8 cellular contexts compared by ENCODE assay signal in the genomic region with DNA sequence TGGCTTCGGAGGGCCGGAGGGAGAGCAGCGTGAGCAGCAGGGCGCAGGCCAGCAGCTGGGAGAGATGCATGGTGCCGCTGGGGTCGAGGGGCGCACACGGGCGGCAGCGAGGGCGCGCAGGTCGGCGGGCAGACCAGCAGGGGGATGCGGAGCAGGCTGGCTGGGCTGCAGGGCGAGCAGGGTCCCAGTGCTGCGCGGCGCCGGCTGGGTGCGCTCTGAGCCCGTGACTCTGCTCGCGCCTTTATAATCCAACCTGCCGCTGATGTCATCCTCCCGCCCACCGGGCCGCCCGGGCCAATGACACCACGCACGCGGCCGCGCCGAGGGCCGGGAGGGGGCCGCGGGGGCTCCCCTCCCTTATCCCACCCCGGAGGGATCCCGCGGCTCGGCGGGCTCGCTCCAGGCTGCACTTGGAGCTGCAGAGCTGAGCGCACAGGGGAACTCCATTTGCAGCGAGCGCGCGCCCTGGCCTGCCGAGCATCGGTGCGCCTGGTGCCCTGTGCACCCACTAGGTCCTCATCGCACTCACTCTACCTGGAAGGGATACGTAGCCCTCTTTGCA. TPM values are rescaled to one million over a fixed set of nuclear protein-coding genes. Genes with fewer than 3 reads are reported as not detected.
DNase-seq lines count a peak whose midpoint lies in the region; ATAC-seq and TF ChIP-seq lines count a peak whose summit lies in the region.

A gene with protein sequence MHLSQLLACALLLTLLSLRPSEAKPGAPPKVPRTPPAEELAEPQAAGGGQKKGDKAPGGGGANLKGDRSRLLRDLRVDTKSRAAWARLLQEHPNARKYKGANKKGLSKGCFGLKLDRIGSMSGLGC (minus strand): TSS at position 217 of the 562 bp plus-strand sequence. CDS start 147 bp downstream, at position 70.

- peak within 1 kb of the TSS; percentile 97 for H3K4me2 ChIP-seq in SK-N-SH

- WGBS in SK-N-SH (ENCODE audit: low lambda C conversion rate): 0% methylated on average over 2 of the region's 54 CpGs

- H3K36me3 ChIP-seq in SK-N-SH (replicated peaks in 1 of 2; ENCODE audit: control insufficient read depth in 1 of 2, insufficient read depth in 2 of 2, low read length in 1 of 2): no peaks in the 10 kb centered on the region

- H2AFZ ChIP-seq in SK-N-SH (ENCODE audit: low read depth): peak within 1 kb of the TSS; percentile 81; the same call in 1 of the 2 replicates

- no peak for TF ChIP-seq EP300 in SK-N-SH (IDR thresholded peaks at IDR 0.05; ENCODE audit: borderline replicate concordance in 1 of 2, low read depth in 1 of 2, low read length in 1 of 2)

- TF ChIP-seq CTCF in AG10803 (conservative IDR thresholded peaks at IDR 0.05; ENCODE audit: low read length) (no peak), SK-N-SH (IDR thresholded peaks at IDR 0.05) (peak; percentile 44)

- H3K27ac ChIP-seq in SK-N-SH (ENCODE audit: low read depth in 2 of 2, low read length in 1 of 2): no peak within 1 kb of the TSS

- CTCF ChIA-PET in SK-N-SH (lab: Yijun Ruan, JAX): interaction anchor here (0.7 to 14.3 kb wide), 58 partner anchors 8 to 613 kb away, joined by 3 to 214 read pairs (median 5); no protein-coding TSS in a partner anchor

- H3K79me2 ChIP-seq in SK-N-SH (ENCODE audit: insufficient read depth): no peaks in the 10 kb centered on the region

- peak; percentile 29 for DNase-seq in AG10803 (ENCODE audit: low read depth)
- DNase-seq in M059J (ENCODE audit: low read depth): peak; percentile 39
- DNase-seq in SK-N-SH: peak; percentile 93
- DNase-seq in amygdala (lab: John Stamatoyannopoulos, UW): peak in 38 of 56 donors; percentile 17 to 78 (median 44)
- peak in 42 of 51 donors; percentile 3 to 76 (median 37) for DNase-seq in hypothalamus (lab: John Stamatoyannopoulos, UW)
- no peak for DNase-seq in skeletal muscle cell (ENCODE audit: low read depth)
- no peak for DNase-seq in NCI-H187 treated with DMSO at 0.1 percent for 48 hours (lab: John Stamatoyannopoulos, UW)

- no peaks in the 10 kb centered on the region for H3K9me3 ChIP-seq in SK-N-SH

- no peaks in the 10 kb centered on the region for H3K9me2 ChIP-seq in SK-N-SH

- peaks cover 0 to 20% of the 10 kb centered on the region in 2 experiments; a peak in 1 of 4 replicates for H3K4me1 ChIP-seq in SK-N-SH (ENCODE audit: control insufficient read depth in 1 of 2, insufficient read depth in 2 of 2, low read depth in 1 of 2, low read length in 1 of 2)

- peak; percentile 63 for TF ChIP-seq RAD21 in SK-N-SH (IDR thresholded peaks at IDR 0.05; ENCODE audit: low read length)

- H3F3A ChIP-seq in SK-N-SH (replicated peaks; ENCODE audit: insufficient read depth): no peaks in the 10 kb centered on the region

- no peak within 1 kb of the TSS for H3K9ac ChIP-seq in SK-N-SH

- peaks cover 41% of the 10 kb centered on the region for H3K27me3 ChIP-seq in SK-N-SH (ENCODE audit: insufficient read depth)

- H4K20me1 ChIP-seq in SK-N-SH (ENCODE audit: insufficient read depth): no peaks in the 10 kb centered on the region

- ATAC-seq in GM19438 (IDR thresholded peaks at IDR 0.05; ENCODE audit: low read depth, unreplicated experiment): peak; percentile 60

- H3K4me3 ChIP-seq in AG10803 (ENCODE audit: low read length) (peak within 1 kb of the TSS; percentile 44), SK-N-SH (ENCODE audit: low read depth in 2 of 2, low read length in 1 of 2) (peak within 1 kb of the TSS; percentile 45 to 62), skeletal muscle cell (ENCODE audit: low read depth, low read length) (peak within 1 kb of the TSS; percentile 41)

- POLR2A ChIA-PET in SK-N-SH (lab: Yijun Ruan, JAX): no interaction called here

TF ChIP-seq in SK-N-SH, 30 proteins besides CTCF, POLR2A, EP300 and RAD21:
- TF ChIP-seq RFX5 (IDR thresholded peaks at IDR 0.05; ENCODE audit: low read length) (no peak), MXI1 (IDR thresholded peaks at IDR 0.05; ENCODE audit: low read depth, low read length) (no peak; the same call in 1 of the 2 replicates), SMC3 (IDR thresholded peaks at IDR 0.05; ENCODE audit: low read depth, low read length) (peak; percentile 44; the same call in 1 of the 2 replicates)
- TF ChIP-seq, protein P1, sequence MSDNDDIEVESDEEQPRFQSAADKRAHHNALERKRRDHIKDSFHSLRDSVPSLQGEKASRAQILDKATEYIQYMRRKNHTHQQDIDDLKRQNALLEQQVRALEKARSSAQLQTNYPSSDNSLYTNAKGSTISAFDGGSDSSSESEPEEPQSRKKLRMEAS (IDR thresholded peaks at IDR 0.05; ENCODE audit: low read depth): 0 out of 2 replicates have a peak, but pooled peaks have one; percentile 31

RNA-seq across cellular contexts. Expression of the gene that starts here (rescaled TPM):
- total RNA-seq in M059J (2014; rRNA removed; shearing (Covaris generic)): not detected in 2 replicates
- polyA plus RNA-seq in SK-N-SH (2012; rRNA removed): not detected in 2 replicates
- not detected in 2 replicates for polyA plus RNA-seq in SK-N-SH (2012; cell fraction: cytosol; rRNA removed)
- polyA plus RNA-seq in SK-N-SH (2012; cell fraction: nucleus; rRNA removed): 0.11 and 0.17 TPM in 2 replicates

Comparison
In these comparisons a context has a peak if more than half of its experiments do, and no peak if none do; other contexts are left out.
1. Peak in DNase-seq in M059J; RNA of the gene not detected or under 1 TPM.
2. Peak in DNase-seq, H3K4me3 ChIP-seq and H3K4me2 ChIP-seq in SK-N-SH; RNA of the gene not detected or under 1 TPM.
3. DNase-seq: peak in AG10803 (single experiment), amygdala (38 of 56) and hypothalamus (42 of 51); none in skeletal muscle cell (single experiment) and NCI-H187 treated with DMSO at 0.1 percent for 48 hours (single experiment).
4. Peak in every context shown above with its lines, with median percentiles within 50 percentile points of each other: H3K4me3 ChIP-seq.